7 cellular contexts compared by ENCODE assay signal in the genomic region with DNA sequence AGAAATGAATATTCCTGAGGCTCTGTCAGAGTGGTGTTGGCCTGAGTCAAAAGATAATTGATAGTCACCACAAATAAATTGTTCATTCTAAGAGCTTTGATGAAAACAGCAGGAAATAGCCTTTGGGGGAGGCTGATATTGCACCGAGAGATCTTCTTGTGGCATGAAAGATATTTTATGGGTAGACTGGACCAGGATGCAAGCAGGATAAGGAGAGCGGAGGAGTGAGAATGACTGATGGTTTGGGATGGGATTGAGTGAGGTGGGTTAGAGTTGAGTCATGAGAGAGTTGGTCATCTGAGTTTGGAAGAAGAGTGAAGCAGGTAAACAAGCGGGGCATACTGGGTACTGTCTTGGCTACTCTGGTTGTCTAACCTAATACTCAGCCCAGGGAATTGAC.
"Had no signal": no experiment of that assay in that cellular context is flagged by ENCODE, and none has a peak within 500 bp of the region (broad histone marks: within the 10 kb centered on the region; RNA-seq: fewer than 3 reads in every experiment).

No MANE protein-coding gene starts in this region.

- H2AFZ ChIP-seq: GM23338 had no signal

- FAIRE-seq: H1, H54, HTR-8/SVneo had no signal

- H3K9me3 Mint-ChIP-seq: GM23338, H9 had no signal

- H3K4me3 ChIP-seq: GM23338 had no signal

- ATAC-seq: GM23338 had no signal

- H3K4me3 Mint-ChIP-seq: GM23338, H9 had no signal

- H3K4me2 ChIP-seq: GM23338 had no signal

- H3K27ac Mint-ChIP-seq: GM23338, H9 had no signal

- DNase-seq: H9, HCEC 1CT, IMR-90 had no signal
